30 cellular contexts compared by ENCODE assay signal in the genomic region with DNA sequence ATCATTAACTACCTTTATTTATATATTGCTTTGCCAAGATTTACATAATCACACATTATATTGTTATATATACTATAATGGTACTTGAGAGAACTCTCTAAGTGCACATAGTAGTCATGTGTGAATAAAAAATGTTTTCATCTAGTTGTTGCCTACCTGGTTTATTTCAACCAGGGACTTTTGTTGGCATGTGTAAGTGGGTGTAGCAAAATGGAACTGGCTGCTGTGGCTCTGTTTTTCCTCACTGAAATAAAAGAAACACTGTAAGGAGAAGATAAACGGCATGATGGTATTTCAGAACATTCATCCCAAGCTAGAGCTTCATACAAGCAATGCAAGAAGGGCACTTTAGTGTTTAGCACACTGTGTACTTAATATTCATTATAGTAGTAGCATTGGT. TPM values are rescaled to one million over a fixed set of nuclear protein-coding genes. Genes with fewer than 3 reads are reported as not detected.
"Had no signal": no experiment of that assay in that cellular context is flagged by ENCODE, and none has a peak within 500 bp of the region (broad histone marks: within the 10 kb centered on the region; RNA-seq: fewer than 3 reads in every experiment).

No MANE protein-coding gene starts in this region.

- H3K4me1 ChIP-seq: adrenal gland, ascending aorta, breast epithelium, foreskin keratinocyte, gastrocnemius medialis had no signal

- DNase-seq: activated CD4-positive, alpha-beta memory T cell treated with anti-CD3 and anti-CD28 coated beads for 36 hours; activated CD4-positive, alpha-beta T cell treated with anti-CD3 and anti-CD28 coated beads for 36 hours; activated CD4-positive, alpha-beta T cell treated with anti-CD3 and anti-CD28 coated beads, Interleukin-2, amount 10 ng/mL, durations not matched to agents 24 days and 14 days; activated CD4-positive, CD25-positive, alpha-beta regulatory T cell; activated CD4-positive, CD25-positive, alpha-beta regulatory T cell treated with anti-CD3 and anti-CD28 coated beads, Interleukin-2, amount 50 U/mL, for 72 hours; activated CD8-positive, alpha-beta memory T cell treated with anti-CD3 and anti-CD28 coated beads, Interleukin-2, amount 10 ng/mL, durations not matched to agents 7 days and 5 days; activated CD8-positive, alpha-beta memory T cell treated with anti-CD3 and anti-CD28 coated beads, Interleukin-2, amount 50 U/mL, for 4 hours; activated CD8-positive, alpha-beta T cell treated with anti-CD3 and anti-CD28 coated beads, Interleukin-2, amount 10 ng/mL, durations not matched to agents 7 days and 5 days; activated effector memory CD4-positive, alpha-beta T cell treated with anti-CD3 and anti-CD28 coated beads, Interleukin-2, amount 50 U/mL, for 16 hours; activated naive CD4-positive, alpha-beta T cell treated with anti-CD3 and anti-CD28 coated beads for 36 hours; activated naive CD8-positive, alpha-beta T cell treated with anti-CD3 and anti-CD28 coated beads for 36 hours; activated naive CD8-positive, alpha-beta T cell treated with anti-CD3 and anti-CD28 coated beads, Interleukin-2, amount 50 U/mL, for 24 hours; activated T-cell treated with anti-CD3 and anti-CD28 coated beads, Interleukin-2, amount 50 U/mL, for 1 hour; adrenal gland; caudate nucleus; cortex of kidney; dermis blood vessel endothelial cell; effector CD4-positive, alpha-beta T cell; effector memory CD8-positive, alpha-beta T cell; foreskin keratinocyte; gastrocnemius medialis; T-helper 2 cell had no signal

- H3K9me3 ChIP-seq: adrenal gland, ascending aorta, breast epithelium, esophagus muscularis mucosa, gastrocnemius medialis had no signal

- FAIRE-seq: colon had no signal

- ATAC-seq: activated CD4-positive, alpha-beta T cell treated with anti-CD3 and anti-CD28 coated beads for 36 hours; activated CD8-positive, alpha-beta memory T cell treated with anti-CD3 and anti-CD28 coated beads, Interleukin-2, amount 10 ng/mL, durations not matched to agents 7 days and 5 days; activated CD8-positive, alpha-beta T cell treated with anti-CD3 and anti-CD28 coated beads, Interleukin-2, amount 10 ng/mL, durations not matched to agents 7 days and 5 days; activated naive CD8-positive, alpha-beta T cell treated with anti-CD3 and anti-CD28 coated beads, Interleukin-2, amount 50 U/mL, for 24 hours; effector memory CD8-positive, alpha-beta T cell; foreskin keratinocyte; gastrocnemius medialis had no signal

- H3K27me3 ChIP-seq: adrenal gland, ascending aorta, breast epithelium, esophagus muscularis mucosa, foreskin keratinocyte, gastrocnemius medialis had no signal

- H3K4me3 ChIP-seq: adrenal gland, ascending aorta, breast epithelium, esophagus muscularis mucosa, gastrocnemius medialis had no signal

- H3K27ac ChIP-seq: adrenal gland, ascending aorta, breast epithelium, foreskin keratinocyte, gastrocnemius medialis had no signal

RNA-seq across cellular contexts. Expression of a gene that starts 36.7 kb away (rescaled TPM):
- total RNA-seq: activated CD4-positive, alpha-beta memory T cell treated with anti-CD3 and anti-CD28 coated beads for 36 hours; activated CD4-positive, alpha-beta T cell treated with anti-CD3 and anti-CD28 coated beads for 36 hours; activated CD4-positive, alpha-beta T cell treated with anti-CD3 and anti-CD28 coated beads, Interleukin-2, amount 10 ng/mL, durations not matched to agents 24 days and 14 days; activated CD8-positive, alpha-beta memory T cell treated with anti-CD3 and anti-CD28 coated beads for 36 hours; activated CD8-positive, alpha-beta memory T cell treated with anti-CD3 and anti-CD28 coated beads, Interleukin-2, amount 10 ng/mL, durations not matched to agents 7 days and 5 days; activated CD8-positive, alpha-beta T cell treated with anti-CD3 and anti-CD28 coated beads, Interleukin-2, amount 10 ng/mL, durations not matched to agents 7 days and 5 days; activated naive CD4-positive, alpha-beta T cell treated with anti-CD3 and anti-CD28 coated beads for 36 hours; activated naive CD8-positive, alpha-beta T cell treated with anti-CD3 and anti-CD28 coated beads for 36 hours; activated T-helper 1 cell treated with anti-CD3 and anti-CD28 coated beads, Interleukin-12 subunit alpha, Interleukin-12 subunit beta, Interleukin-2, Interleukin-4 antibody, amounts not matched to agents 30 ng/mL and 10 ng/mL and 1 ng/mL, durations not matched to agents 14 hours and 24 hours and 36 hours; activated T-helper 2 cell treated with anti-CD3 and anti-CD28 coated beads, Interferon-gamma antibody, Interleukin-2, Interleukin-4, amounts not matched to agents 10 μg/mL and 5 μg/mL and 100 μg/mL, durations not matched to agents 14 hours and 24 hours and 36 hours; T-helper 1 cell treated with Interleukin-12 subunit alpha and Interleukin-12 subunit beta and Interleukin-4 antibody, amounts not matched to agents 30 ng/mL and 1 ng/mL, for 36 hours had no signal
